Comparison of ENCODE assay signal across 7 cellular contexts in the genomic region with DNA sequence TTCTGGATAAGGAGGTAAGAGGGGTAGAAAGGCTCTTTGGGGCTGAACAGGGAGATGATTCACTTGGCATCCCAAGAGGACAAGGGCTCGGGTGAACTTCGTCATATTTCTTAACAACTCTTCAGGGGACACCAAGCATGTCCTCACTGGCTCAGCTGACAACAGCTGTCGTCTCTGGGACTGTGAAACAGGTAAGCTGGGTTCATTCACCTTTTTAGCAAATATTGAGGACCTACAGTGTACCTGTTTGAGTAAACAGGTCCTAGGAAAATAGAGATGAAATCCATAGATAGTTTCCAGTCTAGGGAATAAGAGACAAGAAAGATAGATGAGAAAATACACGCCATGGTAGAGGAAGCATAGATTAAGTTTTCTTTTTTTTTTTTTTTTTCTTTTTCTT. TPM values are rescaled to one million over a fixed set of nuclear protein-coding genes. Genes with fewer than 3 reads are reported as not detected.
DNase-seq lines count a peak whose midpoint lies in the region; ATAC-seq and TF ChIP-seq lines count a peak whose summit lies in the region.
"Had no signal": no experiment of that assay in that cellular context is flagged by ENCODE, and none has a peak within 500 bp of the region (broad histone marks: within the 10 kb centered on the region; RNA-seq: fewer than 3 reads in every experiment).

No MANE protein-coding gene starts in this region.

- in situ Hi-C loops in IMR-90 (cut with MboI; ENCODE audit: low sequenced_read_pairs): no loop called here

- peaks cover 44% of the 10 kb centered on the region for H3K36me3 ChIP-seq in IMR-90 (ENCODE audit: control insufficient read depth, insufficient read depth, low read length)

- no peak for TF ChIP-seq POLR2A in IMR-90 (IDR thresholded peaks at IDR 0.05; ENCODE audit: low read depth, low read length)

- intact Hi-C loops in IMR-90 (cut with micrococcal nuclease): loop anchor here (5.0 kb wide), 1 partner anchor 68 kb away; a partner anchor contains a TSS

- H3K4me2 ChIP-seq in IMR-90 (ENCODE audit: low read depth, low read length): no peak overlapping the region

- 0 out of 2 replicates have a peak, but pooled peaks cover 10% of the 10 kb centered on the region for H4K20me1 ChIP-seq in IMR-90 (ENCODE audit: insufficient read depth, low read length)

- H2BK15ac ChIP-seq in IMR-90 (ENCODE audit: low read depth, low read length): no peak overlapping the region

- DNase-seq in IMR-90 (no peak), nephron progenitor cell (no peak), NCI-H524 (lab: John Stamatoyannopoulos, UW) (no peak), iPS-NIHi7 (ENCODE audit: extremely low spot score) (no peak)
- no peak for DNase-seq in activated naive CD4-positive, alpha-beta T cell treated with anti-CD3 and anti-CD28 coated beads, Interleukin-2, amount 50 U/mL, for 72 hours (ENCODE audit: low spot score in 2 of 2)
- DNase-seq: erythroblast, NCI-H2171 had no signal

- no peak overlapping the region for H4K8ac ChIP-seq in IMR-90 (ENCODE audit: low read depth in 2 of 2, low read length in 2 of 2)

- peak overlapping the region; percentile 72 for H3K4me3 Mint-ChIP-seq in nephron progenitor cell

- CTCF ChIA-PET in IMR-90 (lab: Yijun Ruan, JAX): no interaction called here

- no peak overlapping the region for H3K27ac ChIP-seq in IMR-90 (ENCODE audit: insufficient read depth, low read length)

- ATAC-seq in IMR-90 (ENCODE audit: low read depth): no peak
- no peak for ATAC-seq in activated naive CD4-positive, alpha-beta T cell treated with anti-CD3 and anti-CD28 coated beads, Interleukin-2, amount 50 U/mL, for 72 hours

- WGBS in IMR-90 (ENCODE audit: extremely low coverage in 2 of 2, insufficient read length in 1 of 2), 2 experiments: 100% methylated on average over 1 of the region's 4 CpGs; no CpG with 5 or more reads in 1 of the 2 experiments

- H3K27me3 ChIP-seq in IMR-90 (ENCODE audit: control insufficient read depth, insufficient read depth, low read length): no peaks in the 10 kb centered on the region

- H3K4ac ChIP-seq in IMR-90 (ENCODE audit: low read depth, low read length): no peak overlapping the region

- peak overlapping the region; percentile 98 for H3K27ac Mint-ChIP-seq in activated naive CD4-positive, alpha-beta T cell treated with anti-CD3 and anti-CD28 coated beads, Interleukin-2, amount 50 U/mL, for 72 hours
- H3K27ac Mint-ChIP-seq in nephron progenitor cell: peak overlapping the region; percentile 54

- no peaks in the 10 kb centered on the region for H3K9me3 ChIP-seq in IMR-90 (ENCODE audit: control insufficient read depth, insufficient read depth, low read length)

- no peak overlapping the region for H4K5ac ChIP-seq in IMR-90 (ENCODE audit: low read depth, low read length)

- 0 out of 2 replicates have a peak overlapping the region, but pooled peaks have one; percentile 18 for H3K23ac ChIP-seq in IMR-90 (ENCODE audit: low read depth, low read length)

- H4K91ac ChIP-seq in IMR-90 (ENCODE audit: insufficient read depth, low read depth, low read length): no peak overlapping the region

- no peak overlapping the region for H3K4me3 ChIP-seq in IMR-90 (ENCODE audit: insufficient read depth, low read depth, low read length)

- H3K9ac ChIP-seq in IMR-90 (ENCODE audit: low read depth, low read length): no peak overlapping the region

- POLR2A ChIA-PET in IMR-90 (lab: Charles Lee; ENCODE audit: unreplicated experiment): no interaction called here

- TF ChIP-seq RAD21 in IMR-90 (IDR thresholded peaks at IDR 0.05; ENCODE audit: low read length): no peak

- dilution Hi-C loops in IMR-90 (cut with HindIII; ENCODE audit: low sequenced_read_pairs, unreplicated experiment): no loop called here

- peaks cover 14 to 21% of the 10 kb centered on the region in 2 donors for H3K36me3 Mint-ChIP-seq in activated naive CD4-positive, alpha-beta T cell treated with anti-CD3 and anti-CD28 coated beads, Interleukin-2, amount 50 U/mL, for 72 hours
- H3K36me3 Mint-ChIP-seq in nephron progenitor cell (ENCODE audit: low read depth): peaks cover 49% of the 10 kb centered on the region

- H2AK5ac ChIP-seq in IMR-90 (ENCODE audit: low read depth, low read length): no peak overlapping the region

- H2AFZ ChIP-seq in IMR-90 (replicated peaks; ENCODE audit: low read length, poor library complexity): no peak overlapping the region

- no peak overlapping the region for H2BK20ac ChIP-seq in IMR-90 (ENCODE audit: low read depth, low read length)

- no peak overlapping the region for H2BK5ac ChIP-seq in IMR-90 (ENCODE audit: low read depth, low read length, poor library complexity, severe bottlenecking)

- peaks cover 48% of the 10 kb centered on the region for H3K4me1 Mint-ChIP-seq in nephron progenitor cell

- no peak overlapping the region for H3K18ac ChIP-seq in IMR-90 (ENCODE audit: low read depth, low read length)

- H3K9me3 Mint-ChIP-seq in activated naive CD4-positive, alpha-beta T cell treated with anti-CD3 and anti-CD28 coated beads, Interleukin-2, amount 50 U/mL, for 72 hours: no peaks in the 10 kb centered on the region
- H3K9me3 Mint-ChIP-seq in nephron progenitor cell: no peaks in the 10 kb centered on the region

- TF ChIP-seq CTCF in IMR-90 (conservative IDR thresholded peaks at IDR 0.05; ENCODE audit: low read depth, low read length) (no peak), nephron progenitor cell (IDR thresholded peaks at IDR 0.05) (no peak)

- H3K27me3 Mint-ChIP-seq in nephron progenitor cell (ENCODE audit: low read depth, poor library complexity): no peaks in the 10 kb centered on the region

- no TSS peak for BruUV-seq in IMR-90 (replicated peaks; lab: Mats Ljungman, UMichigan)

- H3K56ac ChIP-seq in IMR-90 (ENCODE audit: extremely low read depth, insufficient read depth, low read length): no peak overlapping the region

- H3K79me1 ChIP-seq in IMR-90 (ENCODE audit: low read depth in 1 of 2, low read length in 2 of 2): peaks cover 37 to 74% of the 10 kb centered on the region in 2 experiments

- H3K4me1 ChIP-seq in IMR-90 (ENCODE audit: control insufficient read depth, insufficient read depth, low read length): peaks cover 12% of the 10 kb centered on the region

- H2AK9ac ChIP-seq in IMR-90 (replicated peaks; ENCODE audit: low read depth, low read length, poor library complexity): no peak overlapping the region

- no peak overlapping the region for H3K14ac ChIP-seq in IMR-90 (replicated peaks; ENCODE audit: low read depth, low read length)

- H2BK120ac ChIP-seq in IMR-90 (ENCODE audit: low read depth, low read length): no peak overlapping the region

- peaks cover 16% of the 10 kb centered on the region for H3K9me1 ChIP-seq in IMR-90 (ENCODE audit: insufficient read depth, low read length)

TF ChIP-seq in IMR-90, 13 proteins besides CTCF, POLR2A, EP300 and RAD21 (continues in another document):
- no peak for TF ChIP-seq BHLHE40 (IDR thresholded peaks at IDR 0.05; ENCODE audit: low read depth, low read length)
- no peak for TF ChIP-seq NFE2L2 (IDR thresholded peaks at IDR 0.05; ENCODE audit: low read depth, low read length)
- no peak for TF ChIP-seq MXI1 (IDR thresholded peaks at IDR 0.05; ENCODE audit: borderline replicate concordance, low read depth, low read length)
- TF ChIP-seq SMC3 (IDR thresholded peaks at IDR 0.05; ENCODE audit: low read depth, low read length): no peak
- TF ChIP-seq MAZ (IDR thresholded peaks at IDR 0.05; ENCODE audit: borderline replicate concordance, low read depth, low read length): no peak
- TF ChIP-seq, protein P1, sequence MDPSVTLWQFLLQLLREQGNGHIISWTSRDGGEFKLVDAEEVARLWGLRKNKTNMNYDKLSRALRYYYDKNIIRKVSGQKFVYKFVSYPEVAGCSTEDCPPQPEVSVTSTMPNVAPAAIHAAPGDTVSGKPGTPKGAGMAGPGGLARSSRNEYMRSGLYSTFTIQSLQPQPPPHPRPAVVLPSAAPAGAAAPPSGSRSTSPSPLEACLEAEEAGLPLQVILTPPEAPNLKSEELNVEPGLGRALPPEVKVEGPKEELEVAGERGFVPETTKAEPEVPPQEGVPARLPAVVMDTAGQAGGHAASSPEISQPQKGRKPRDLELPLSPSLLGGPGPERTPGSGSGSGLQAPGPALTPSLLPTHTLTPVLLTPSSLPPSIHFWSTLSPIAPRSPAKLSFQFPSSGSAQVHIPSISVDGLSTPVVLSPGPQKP (IDR thresholded peaks at IDR 0.05; ENCODE audit: borderline replicate concordance, low read depth, low read length): no peak

RNA-seq across cellular contexts. Expression of a gene that starts 2.1 kb away (rescaled TPM):
- 574 and 716 TPM in 2 replicates for total RNA-seq in IMR-90 (2012; rRNA removed)
- 376 and 469 TPM in 2 replicates for polyA plus RNA-seq in IMR-90 (2012; rRNA removed)
- polyA plus RNA-seq in IMR-90 (2012; cell fraction: cytosol; rRNA removed): 293 and 465 TPM in 2 replicates
- 87.9 and 110 TPM in 2 replicates for polyA plus RNA-seq in IMR-90 (2012; cell fraction: nucleus; rRNA removed; ENCODE audit: low replicate concordance)
- 100 to 1,000 TPM; 273 to 295 TPM for total RNA-seq in activated naive CD4-positive, alpha-beta T cell treated with anti-CD3 and anti-CD28 coated beads, Interleukin-2, amount 50 U/mL, for 72 hours

RNA-seq across cellular contexts. Expression of a gene that starts 2.1 kb away (rescaled TPM):
- 10.0 and 10.8 TPM in 2 replicates for total RNA-seq in IMR-90 (2012; rRNA removed)
- 22.7 and 23.4 TPM in 2 replicates for polyA plus RNA-seq in IMR-90 (2012; rRNA removed)
- 16.5 and 16.6 TPM in 2 replicates for polyA plus RNA-seq in IMR-90 (2012; cell fraction: cytosol; rRNA removed)
- 62.6 and 77.9 TPM in 2 replicates for polyA plus RNA-seq in IMR-90 (2012; cell fraction: nucleus; rRNA removed; ENCODE audit: low replicate concordance)
- 10 to 100 TPM in 1 of 2 donors, 1 to 10 TPM in 1; 7.0 to 10.7 TPM for total RNA-seq in activated naive CD4-positive, alpha-beta T cell treated with anti-CD3 and anti-CD28 coated beads, Interleukin-2, amount 50 U/mL, for 72 hours

RNA-seq across cellular contexts. Expression of a gene that starts 15.4 kb away (rescaled TPM):
- total RNA-seq in IMR-90 (2012; rRNA removed): not detected in 2 replicates
- not detected in 2 replicates for polyA plus RNA-seq in IMR-90 (2012; rRNA removed)
- not detected in 2 replicates for polyA plus RNA-seq in IMR-90 (2012; cell fraction: cytosol; rRNA removed)
- polyA plus RNA-seq in IMR-90 (2012; cell fraction: nucleus; rRNA removed; ENCODE audit: low replicate concordance): 0.04 TPM in 1 of 2 replicates, not detected in the other
- total RNA-seq in activated naive CD4-positive, alpha-beta T cell treated with anti-CD3 and anti-CD28 coated beads, Interleukin-2, amount 50 U/mL, for 72 hours: under 1 TPM in 1 of 2 donors, not detected in 1; 0.16 TPM

RNA-seq across cellular contexts. Expression of a gene that starts 18.8 kb away (rescaled TPM):
- total RNA-seq in IMR-90 (2012; rRNA removed): 1.9 and 2.2 TPM in 2 replicates
- polyA plus RNA-seq in IMR-90 (2012; rRNA removed): 1.3 and 1.6 TPM in 2 replicates
- 0.53 and 0.54 TPM in 2 replicates for polyA plus RNA-seq in IMR-90 (2012; cell fraction: cytosol; rRNA removed)
- 1.2 and 1.6 TPM in 2 replicates for polyA plus RNA-seq in IMR-90 (2012; cell fraction: nucleus; rRNA removed; ENCODE audit: low replicate concordance)
- 1 to 10 TPM; 4.6 to 7.2 TPM for total RNA-seq in activated naive CD4-positive, alpha-beta T cell treated with anti-CD3 and anti-CD28 coated beads, Interleukin-2, amount 50 U/mL, for 72 hours

RNA-seq across cellular contexts. Expression of a gene that starts 22.7 kb away (rescaled TPM):
- total RNA-seq in IMR-90 (2012; rRNA removed): 0.18 TPM in 1 of 2 replicates, not detected in the other
- polyA plus RNA-seq in IMR-90 (2012; rRNA removed): 0.53 and 0.59 TPM in 2 replicates
- polyA plus RNA-seq in IMR-90 (2012; cell fraction: cytosol; rRNA removed): 0.62 and 1.0 TPM in 2 replicates
- polyA plus RNA-seq in IMR-90 (2012; cell fraction: nucleus; rRNA removed; ENCODE audit: low replicate concordance): 1.8 and 3.7 TPM in 2 replicates
- 1 to 10 TPM in 1 of 2 donors, under 1 TPM in 1; 0.66 to 1.1 TPM for total RNA-seq in activated naive CD4-positive, alpha-beta T cell treated with anti-CD3 and anti-CD28 coated beads, Interleukin-2, amount 50 U/mL, for 72 hours
